Comparison of ENCODE assay signal across 27 cellular contexts in the genomic region with DNA sequence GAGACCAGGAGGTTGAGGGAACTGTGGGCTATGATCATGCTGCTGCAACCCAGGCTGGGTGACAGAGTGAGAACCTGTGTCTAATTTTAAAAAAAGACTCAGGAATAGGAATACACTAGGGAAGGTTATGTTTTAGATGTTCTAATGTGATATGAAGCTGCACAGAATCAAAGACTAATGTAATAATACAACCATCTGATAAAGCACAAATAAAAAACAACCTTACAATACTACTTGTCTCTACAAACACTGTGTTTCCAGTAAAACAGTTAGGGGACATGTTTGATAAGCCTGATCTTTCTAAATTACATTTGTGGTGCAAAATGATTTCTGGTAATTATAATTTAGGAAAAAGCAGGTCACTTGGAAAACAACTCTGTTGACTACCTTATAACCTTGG. TPM values are rescaled to one million over a fixed set of nuclear protein-coding genes. Genes with fewer than 3 reads are reported as not detected.
DNase-seq lines count a peak whose midpoint lies in the region; FAIRE-seq and TF ChIP-seq lines count a peak whose summit lies in the region.
"Had no signal": no experiment of that assay in that cellular context is flagged by ENCODE, and none has a peak within 500 bp of the region (broad histone marks: within the 10 kb centered on the region; RNA-seq: fewer than 3 reads in every experiment).

No MANE protein-coding gene starts in this region.

- H3K9me2 ChIP-seq in OCI-LY1 (ENCODE audit: low read depth, low read length) = no peaks in the 10 kb centered on the region

- DNase-seq in chondrocyte (ENCODE audit: low spot score) = no peak
- no peak for DNase-seq in osteocyte (ENCODE audit: extremely low spot score, unreplicated experiment)
- DNase-seq in vagina (ENCODE audit: extremely low spot score in 2 of 2) = no peak
- no peak for DNase-seq in HTR-8/SVneo (ENCODE audit: insufficient read length, low spot score)
- DNase-seq in glomerular visceral epithelial cell (ENCODE audit: extremely low spot score) = no peak
- no peak for DNase-seq in RPMI8226
- DNase-seq in GM13977 (ENCODE audit: low spot score) = no peak
- DNase-seq: DMS53; GF-D8; H7; HFFc6; NCI-H1105; NCI-H146; NCI-H2029 treated with DMSO at 0.1 percent for 48 hours; NCI-H2171; NCI-H345; NCI-H524; NCI-H774; NK-92 treated with Interleukin-12 subunit alpha and Interleukin-12 subunit beta, amount 100 ng/mL, for 24 hours; Peyer's patch had no signal

- H3K4me3 Mint-ChIP-seq in chondrocyte (ENCODE audit: unreplicated experiment) (no peak overlapping the region), osteocyte (ENCODE audit: unreplicated experiment) (no peak overlapping the region)
- H3K4me3 Mint-ChIP-seq: B cell, CD14-positive monocyte, HFFc6 had no signal

- H3K79me2 ChIP-seq in OCI-LY1 (ENCODE audit: insufficient read depth, low read length) = peaks cover 82% of the 10 kb centered on the region

- H4K20me1 ChIP-seq in OCI-LY1 (ENCODE audit: insufficient read depth, low read length) = no peaks in the 10 kb centered on the region

- in situ Hi-C loops in GM13977 (cut with MboI; ENCODE audit: low pct_unique_long_range_greater_than_20kb, low sequenced_read_pairs, unreplicated experiment) = no loop called here

- H3K27ac Mint-ChIP-seq in chondrocyte (ENCODE audit: unreplicated experiment) (peak overlapping the region; percentile 64), osteocyte (ENCODE audit: unreplicated experiment) (peak overlapping the region; percentile 45)
- H3K27ac Mint-ChIP-seq: B cell, CD14-positive monocyte, HFFc6 had no signal

- H3K36me3 Mint-ChIP-seq in chondrocyte (ENCODE audit: low read depth) (no peaks in the 10 kb centered on the region), osteocyte (ENCODE audit: unreplicated experiment) (peaks cover 5% of the 10 kb centered on the region)
- H3K36me3 Mint-ChIP-seq: CD14-positive monocyte had no signal

- H3K27me3 ChIP-seq in OCI-LY1 (ENCODE audit: insufficient read depth, low read length) (no peaks in the 10 kb centered on the region), vagina (no peaks in the 10 kb centered on the region)
- H3K27me3 ChIP-seq: Peyer's patch, SJCRH30 had no signal

- no peaks in the 10 kb centered on the region for H3F3A ChIP-seq in OCI-LY1 (ENCODE audit: insufficient read depth, low read length)

- H3K4me3 ChIP-seq in OCI-LY1 (ENCODE audit: low read depth, low read length, poor library complexity, severe bottlenecking) = no peak overlapping the region
- H3K4me3 ChIP-seq in vagina = no peak overlapping the region
- H3K4me3 ChIP-seq: A549, Peyer's patch, SJCRH30 had no signal

- no peak for TF ChIP-seq CTCF in OCI-LY1 (IDR thresholded peaks at IDR 0.05; ENCODE audit: low read length)
- no peak for TF ChIP-seq CTCF in chondrocyte (IDR thresholded peaks at IDR 0.05)
- no peak for TF ChIP-seq CTCF in osteocyte (IDR thresholded peaks at IDR 0.05)
- no peak for TF ChIP-seq CTCF in vagina (IDR thresholded peaks at IDR 0.05)
- TF ChIP-seq CTCF in GM13977 (IDR thresholded peaks at IDR 0.05; ENCODE audit: extremely low read depth, insufficient read depth, missing control alignments) = no peak

- H3K27ac ChIP-seq in OCI-LY1 (ENCODE audit: low read depth, low read length, poor library complexity, severe bottlenecking) = peak overlapping the region; percentile 38
- peak overlapping the region; percentile 10 for H3K27ac ChIP-seq in vagina
- H3K27ac ChIP-seq: A549, HL-60, Peyer's patch, SJCRH30 had no signal

- H3K9me3 ChIP-seq in OCI-LY1 (ENCODE audit: low read length) (no peaks in the 10 kb centered on the region), vagina (no peaks in the 10 kb centered on the region)
- H3K9me3 ChIP-seq: A549, Peyer's patch, SJCRH30 had no signal

- H3K4me2 ChIP-seq in OCI-LY1 (ENCODE audit: low read length) = no peak overlapping the region
- H3K4me2 ChIP-seq: A549 had no signal

- H3K9me3 Mint-ChIP-seq in chondrocyte (ENCODE audit: low read depth) (no peaks in the 10 kb centered on the region), osteocyte (ENCODE audit: unreplicated experiment) (no peaks in the 10 kb centered on the region)
- H3K9me3 Mint-ChIP-seq: CD14-positive monocyte, HFFc6 had no signal

- no peak overlapping the region for H2AFZ ChIP-seq in OCI-LY1 (ENCODE audit: low read length)

- no peak for TF ChIP-seq POLR2A in vagina (IDR thresholded peaks at IDR 0.05)

- H3K4me1 Mint-ChIP-seq in chondrocyte (ENCODE audit: low read depth) (peaks cover 68% of the 10 kb centered on the region), osteocyte (ENCODE audit: unreplicated experiment) (peaks cover 48% of the 10 kb centered on the region)
- H3K4me1 Mint-ChIP-seq: B cell had no signal

- peaks cover 8% of the 10 kb centered on the region; the same call in 1 of the 2 replicates for H3K36me3 ChIP-seq in OCI-LY1 (ENCODE audit: insufficient read depth, low read length)
- H3K36me3 ChIP-seq in vagina = no peaks in the 10 kb centered on the region
- H3K36me3 ChIP-seq: Peyer's patch, SJCRH30 had no signal

- intact Hi-C loops in vagina (cut with DNase I) = loop anchor here (10.0 kb wide), 1 partner anchor 53 kb away; the partner anchor contains the start of gene RBMS3

- H3K9ac ChIP-seq in OCI-LY1 (ENCODE audit: low read length) = no peak overlapping the region

- H3K4me1 ChIP-seq in OCI-LY1 (ENCODE audit: insufficient read depth, low read length, severe bottlenecking) (peaks cover 90% of the 10 kb centered on the region), vagina (peaks cover 40% of the 10 kb centered on the region)
- H3K4me1 ChIP-seq: Peyer's patch had no signal

- H3K27me3 Mint-ChIP-seq in chondrocyte (ENCODE audit: low read depth) = no peaks in the 10 kb centered on the region
- H3K27me3 Mint-ChIP-seq in osteocyte (ENCODE audit: unreplicated experiment) = no peaks in the 10 kb centered on the region
- H3K27me3 Mint-ChIP-seq: B cell had no signal

- FAIRE-seq in HTR-8/SVneo (lab: Jason Lieb, UNC) = no peak

RNA-seq across cellular contexts. Expression of gene RBMS3, which starts 56.7 kb away (rescaled TPM):
- 46.7 to 82.6 TPM (median 47.6 TPM) in 3 replicates for total RNA-seq in chondrocyte
- 64.2 and 66.8 TPM in 2 replicates for total RNA-seq in osteocyte
- 70.0 TPM for total RNA-seq in vagina
- total RNA-seq: B cell, HT-29 had no signal
